In the genomic region with DNA sequence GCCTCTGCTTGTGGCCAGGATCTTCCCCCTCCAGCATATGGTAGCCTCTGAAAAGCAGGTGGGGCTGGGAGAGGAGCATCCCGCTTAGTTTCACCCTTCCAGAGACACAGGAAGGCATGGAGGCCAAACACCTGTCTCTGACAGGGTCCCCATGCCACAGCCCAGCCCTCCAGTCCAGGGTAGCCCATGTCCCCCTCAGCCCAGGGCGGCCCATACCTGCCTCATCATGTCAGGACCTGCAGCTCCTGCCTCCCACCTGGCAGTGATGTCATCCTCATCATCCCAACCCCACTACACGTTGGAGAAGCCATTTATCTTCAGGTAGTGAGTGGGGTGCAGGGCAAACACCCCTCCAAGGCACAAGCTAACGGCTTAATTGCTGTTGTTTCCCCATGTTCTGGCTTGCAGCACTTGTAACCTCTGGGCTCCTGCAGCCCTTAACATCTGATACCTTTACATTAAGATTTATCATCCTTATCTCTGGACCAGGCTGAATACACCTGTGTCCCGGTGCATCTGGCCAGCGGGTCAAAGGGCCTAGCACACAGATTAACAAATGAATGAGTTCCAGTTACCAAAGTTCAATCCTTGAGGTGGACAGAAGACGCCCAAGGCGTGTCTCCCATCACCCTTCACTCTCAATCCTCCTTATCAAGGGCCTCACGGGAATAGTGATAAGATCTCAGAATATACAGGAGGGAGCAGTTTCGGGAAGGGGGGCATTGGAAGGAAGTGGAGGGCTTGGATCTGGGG, we compare ENCODE assay signal across 8 cellular contexts. TPM values are rescaled to one million over a fixed set of nuclear protein-coding genes. Genes with fewer than 3 reads are reported as not detected.
DNase-seq lines count a peak whose midpoint lies in the region; ATAC-seq and TF ChIP-seq lines count a peak whose summit lies in the region.

No MANE protein-coding gene starts in this region.

- H3K27me3 ChIP-seq in HUES64 (ENCODE audit: insufficient read depth, low read length) (no peaks in the 10 kb centered on the region), muscle layer of duodenum (ENCODE audit: low read depth, low read length) (no peaks in the 10 kb centered on the region)

- H3K4me3 ChIP-seq in AG10803 (ENCODE audit: low read length): peak overlapping the region; percentile 83
- H3K4me3 ChIP-seq in HUES64 (ENCODE audit: low read length): peak overlapping the region; percentile 73
- H3K4me3 ChIP-seq in cardiac fibroblast (replicated peaks in 1 of 2; ENCODE audit: low read depth in 2 of 2, low read length in 2 of 2): peak overlapping the region; percentile 65 to 69
- peak overlapping the region; percentile 85 to 91 for H3K4me3 ChIP-seq in muscle layer of duodenum (ENCODE audit: low read depth in 1 of 2, low read length in 2 of 2)

- no peak for ATAC-seq in HG03442 (IDR thresholded peaks at IDR 0.05; ENCODE audit: unreplicated experiment)

- H3K4me1 ChIP-seq in HUES64 (ENCODE audit: insufficient read depth, low read length): 0 out of 2 replicates have a peak, but pooled peaks cover 4% of the 10 kb centered on the region
- H3K4me1 ChIP-seq in muscle layer of duodenum (ENCODE audit: control insufficient read depth in 1 of 2, insufficient read depth in 2 of 2, low read length in 2 of 2): peaks cover 7 to 15% of the 10 kb centered on the region in 2 donors

- H3K9ac ChIP-seq in HUES64 (ENCODE audit: low read depth, low read length): peak overlapping the region; percentile 43

- TF ChIP-seq CTCF in AG10803 (conservative IDR thresholded peaks at IDR 0.05; ENCODE audit: low read length): no peak
- no peak for TF ChIP-seq CTCF in cardiac fibroblast (IDR thresholded peaks at IDR 0.05; ENCODE audit: low read depth, low read length)

- H3K27ac ChIP-seq in HUES64 (ENCODE audit: low read depth, low read length) (no peak overlapping the region), muscle layer of duodenum (ENCODE audit: low read length) (no peak overlapping the region)

- WGBS in HUES64: 43% methylated on average over 10 of the region's 10 CpGs

- H3K9me3 ChIP-seq in HUES64 (ENCODE audit: insufficient read depth, low read depth, low read length) (peaks cover 2% of the 10 kb centered on the region; the same call in 1 of the 2 replicates), muscle layer of duodenum (ENCODE audit: control insufficient read depth in 1 of 2, low read length in 2 of 2) (no peaks in the 10 kb centered on the region)

- H3K36me3 ChIP-seq in HUES64 (ENCODE audit: insufficient read depth, low read length): peaks cover 3% of the 10 kb centered on the region; the same call in 1 of the 2 replicates
- H3K36me3 ChIP-seq in muscle layer of duodenum (ENCODE audit: control insufficient read depth in 1 of 2, insufficient read depth in 2 of 2, low read length in 2 of 2): peaks cover 0 to under 1% of the 10 kb centered on the region in 2 donors

- DNase-seq in AG10803 (ENCODE audit: low read depth): no peak
- no peak for DNase-seq in cardiac fibroblast (ENCODE audit: low read depth in 2 of 2)
- no peak for DNase-seq in A172 (ENCODE audit: low spot score)
- no peak for DNase-seq in AG08396 (ENCODE audit: low spot score)
- DNase-seq in stimulated activated CD4-positive, alpha-beta T cell treated with anti-CD3 and anti-CD28 coated beads, Interleukin-2, amount 100 ng/mL, for 48 hours: no peak

RNA-seq across cellular contexts. Expression of gene ZNF175, which starts 22.2 kb away (rescaled TPM):
- polyA plus RNA-seq in HUES64 (2013, experiment 1 of 2): 4.3 TPM
- 5.5 TPM for polyA plus RNA-seq in HUES64 (2013, experiment 2 of 2)
- 0.72 and 0.96 TPM in 2 replicates for total RNA-seq in A172 (2014; rRNA removed; shearing (Covaris generic))

RNA-seq across cellular contexts. Expression of gene SIGLEC5, which starts 36.9 kb away (rescaled TPM):
- not detected for polyA plus RNA-seq in HUES64 (2013, experiment 1 of 2)
- polyA plus RNA-seq in HUES64 (2013, experiment 2 of 2): not detected
- total RNA-seq in A172 (2014; rRNA removed; shearing (Covaris generic)): not detected in 2 replicates

RNA-seq across cellular contexts. Expression of gene SIGLEC14, which starts 53.3 kb away (rescaled TPM):
- not detected for polyA plus RNA-seq in HUES64 (2013, experiment 1 of 2)
- polyA plus RNA-seq in HUES64 (2013, experiment 2 of 2): not detected
- not detected in 2 replicates for total RNA-seq in A172 (2014; rRNA removed; shearing (Covaris generic))
